In genomic region chrX:87679849-87680248, GRCh38 we compare ENCODE assay signal across 26 cellular contexts.
DNase-seq lines count a peak whose midpoint lies in the region; ATAC-seq and TF ChIP-seq lines count a peak whose summit lies in the region.
"Had no signal": no experiment of that assay in that cellular context is flagged by ENCODE, and none has a peak within 500 bp of the region (broad histone marks: within the 10 kb centered on the region; RNA-seq: fewer than 3 reads in every experiment).

No MANE protein-coding gene starts in this region.

- H3K27ac ChIP-seq in HUES48 (ENCODE audit: low read depth, low read length), result peak overlapping the region; percentile 64
- no peak overlapping the region for H3K27ac ChIP-seq in endodermal cell (ENCODE audit: low read depth, low read length)
- H3K27ac ChIP-seq in iPS-18a (ENCODE audit: low read length), result peak overlapping the region; percentile 48
- H3K27ac ChIP-seq in adrenal gland, result no peak overlapping the region
- H3K27ac ChIP-seq: KMS-11, RWPE1 had no signal

- H3K27me3 ChIP-seq in HUES48 (ENCODE audit: control insufficient read depth, insufficient read depth, low read length) (no peaks in the 10 kb centered on the region), endodermal cell (ENCODE audit: control insufficient read depth, insufficient read depth, low read length, poor library complexity, severe bottlenecking) (no peaks in the 10 kb centered on the region), iPS-18a (ENCODE audit: control insufficient read depth, insufficient read depth, low read length) (no peaks in the 10 kb centered on the region), adrenal gland (no peaks in the 10 kb centered on the region)

- DNase-seq in endodermal cell, result peak; percentile 56
- no peak for DNase-seq in COLO829 (ENCODE audit: low spot score)
- no peak for DNase-seq in cardiac septum (ENCODE audit: low spot score)
- DNase-seq in adrenal gland, result no peak
- DNase-seq in stimulated activated effector memory CD8-positive, alpha-beta T cell treated with anti-CD3 and anti-CD28 coated beads, Interleukin-12 subunit alpha, Interleukin-12 subunit beta, amount 100 ng/mL, for 72 hours (ENCODE audit: low spot score in 2 of 2), result no peak
- DNase-seq: C1 segment of cervical spinal cord; Caco-2; CD4-positive, alpha-beta memory T cell; GDM1; HFFc6; NCI-H1048; NCI-H1417; NCI-H1694; NCI-H2081; NCI-H226; NCI-H510A; NCI-H69; SHP77 had no signal

- H3K4me3 ChIP-seq in HUES48 (ENCODE audit: low read depth, low read length) (peak overlapping the region; percentile 68), endodermal cell (ENCODE audit: low read length) (no peak overlapping the region), iPS-18a (ENCODE audit: low read length) (peak overlapping the region; percentile 60), adrenal gland (no peak overlapping the region)
- H3K4me3 ChIP-seq: GM12878, HAP-1 had no signal

- ATAC-seq in stimulated activated effector memory CD8-positive, alpha-beta T cell treated with anti-CD3 and anti-CD28 coated beads, Interleukin-12 subunit alpha, Interleukin-12 subunit beta, amount 100 ng/mL, for 72 hours, result no peak
- ATAC-seq: GM12878, Panc1 had no signal

- peaks cover 24% of the 10 kb centered on the region for H3K4me1 Mint-ChIP-seq in endodermal cell
- no peaks in the 10 kb centered on the region for H3K4me1 Mint-ChIP-seq in stimulated activated effector memory CD8-positive, alpha-beta T cell treated with anti-CD3 and anti-CD28 coated beads, Interleukin-12 subunit alpha, Interleukin-12 subunit beta, amount 100 ng/mL, for 72 hours
- H3K4me1 Mint-ChIP-seq: CD4-positive, alpha-beta memory T cell had no signal

- H3K4me1 ChIP-seq in HUES48 (ENCODE audit: control insufficient read depth, insufficient read depth, low read length) (peaks cover 33% of the 10 kb centered on the region), endodermal cell (ENCODE audit: control insufficient read depth, insufficient read depth, low read length) (no peaks in the 10 kb centered on the region), iPS-18a (ENCODE audit: control insufficient read depth, low read depth, low read length) (peaks cover 26% of the 10 kb centered on the region), adrenal gland (replicated peaks in 1 of 2) (no peaks in the 10 kb centered on the region)
- H3K4me1 ChIP-seq: Caco-2, HAP-1 had no signal

- intact Hi-C loops in cardiac septum (cut with DNase I) (no loop called here), adrenal gland (cut with DNase I) (no loop called here)

- no peak for TF ChIP-seq POLR2A in adrenal gland (IDR thresholded peaks at IDR 0.05)

- no peaks in the 10 kb centered on the region for H3K9me3 ChIP-seq in HUES48 (ENCODE audit: control insufficient read depth, insufficient read depth, low read length)
- no peaks in the 10 kb centered on the region for H3K9me3 ChIP-seq in endodermal cell (ENCODE audit: control insufficient read depth, low read length)
- no peaks in the 10 kb centered on the region for H3K9me3 ChIP-seq in iPS-18a (ENCODE audit: control insufficient read depth, low read depth, low read length)
- no peaks in the 10 kb centered on the region for H3K9me3 ChIP-seq in adrenal gland (replicated peaks in 1 of 3)
- H3K9me3 ChIP-seq: Caco-2, HAP-1 had no signal

- H3K27ac Mint-ChIP-seq in endodermal cell, result peak overlapping the region; percentile 70
- no peak overlapping the region for H3K27ac Mint-ChIP-seq in stimulated activated effector memory CD8-positive, alpha-beta T cell treated with anti-CD3 and anti-CD28 coated beads, Interleukin-12 subunit alpha, Interleukin-12 subunit beta, amount 100 ng/mL, for 72 hours
- H3K27ac Mint-ChIP-seq: CD4-positive, alpha-beta memory T cell; HFFc6; IgD-negative memory B cell had no signal

- H3K36me3 ChIP-seq in HUES48 (ENCODE audit: control insufficient read depth, insufficient read depth, low read length), result no peaks in the 10 kb centered on the region
- H3K36me3 ChIP-seq in endodermal cell (ENCODE audit: control insufficient read depth, insufficient read depth, low read length), result no peaks in the 10 kb centered on the region
- no peaks in the 10 kb centered on the region for H3K36me3 ChIP-seq in iPS-18a (ENCODE audit: control insufficient read depth, low read depth, low read length)
- H3K36me3 ChIP-seq in adrenal gland (replicated peaks in 1 of 2), result no peaks in the 10 kb centered on the region
- H3K36me3 ChIP-seq: HAP-1 had no signal

- H3K9ac ChIP-seq in HUES48 (ENCODE audit: low read depth, low read length) (0 out of 2 replicates have a peak overlapping the region, but pooled peaks have one; percentile 60), endodermal cell (ENCODE audit: extremely low read depth, low read length, poor library complexity, severe bottlenecking) (no peak overlapping the region), iPS-18a (ENCODE audit: low read length) (peak overlapping the region; percentile 79)
- H3K9ac ChIP-seq: KMS-11 had no signal

- WGBS in endodermal cell (ENCODE audit: insufficient coverage in 1 of 2, insufficient read length in 1 of 2), 2 experiments, result 100% methylated on average over 1 of the region's 1 CpG; no CpG with 5 or more reads in 1 of the 2 experiments
- WGBS in adrenal gland, 4 donors, result 78 to 86% (median 85%) methylated on average over 1 of the region's 1 CpG

- H3K4me3 Mint-ChIP-seq in endodermal cell, result no peak overlapping the region
- no peak overlapping the region for H3K4me3 Mint-ChIP-seq in stimulated activated effector memory CD8-positive, alpha-beta T cell treated with anti-CD3 and anti-CD28 coated beads, Interleukin-12 subunit alpha, Interleukin-12 subunit beta, amount 100 ng/mL, for 72 hours
- H3K4me3 Mint-ChIP-seq: CD4-positive, alpha-beta memory T cell; HFFc6; IgD-negative memory B cell had no signal

- TF ChIP-seq CTCF in endodermal cell (conservative IDR thresholded peaks at IDR 0.05) (no peak), adrenal gland (IDR thresholded peaks at IDR 0.05) (no peak)

- H3K9me3 Mint-ChIP-seq in endodermal cell, result peaks cover 32% of the 10 kb centered on the region
- peaks cover 12% of the 10 kb centered on the region for H3K9me3 Mint-ChIP-seq in stimulated activated effector memory CD8-positive, alpha-beta T cell treated with anti-CD3 and anti-CD28 coated beads, Interleukin-12 subunit alpha, Interleukin-12 subunit beta, amount 100 ng/mL, for 72 hours
- H3K9me3 Mint-ChIP-seq: CD4-positive, alpha-beta memory T cell; IgD-negative memory B cell had no signal

- peaks cover 6% of the 10 kb centered on the region for H3K36me3 Mint-ChIP-seq in endodermal cell (ENCODE audit: low read depth)
- no peaks in the 10 kb centered on the region for H3K36me3 Mint-ChIP-seq in stimulated activated effector memory CD8-positive, alpha-beta T cell treated with anti-CD3 and anti-CD28 coated beads, Interleukin-12 subunit alpha, Interleukin-12 subunit beta, amount 100 ng/mL, for 72 hours
- H3K36me3 Mint-ChIP-seq: CD4-positive, alpha-beta memory T cell; IgD-negative memory B cell had no signal

- no peaks in the 10 kb centered on the region for H3K27me3 Mint-ChIP-seq in endodermal cell (ENCODE audit: insufficient read depth)
- H3K27me3 Mint-ChIP-seq: CD4-positive, alpha-beta memory T cell; IgD-negative memory B cell had no signal

Comparison
In these comparisons a context has a peak if more than half of its experiments do, and no peak if none do; other contexts are left out.
1. H3K27ac ChIP-seq: peak in HUES48 (single experiment) and iPS-18a (single experiment); none in endodermal cell (single experiment) and adrenal gland (0 of 5).
2. H3K4me3 ChIP-seq: peak in HUES48 (single experiment) and iPS-18a (single experiment); none in endodermal cell (single experiment) and adrenal gland (0 of 4).